ENCODE assay signal across 22 cellular contexts in genomic region chr13:41177616-41178015, GRCh38. TPM values are rescaled to one million over a fixed set of nuclear protein-coding genes. Genes with fewer than 3 reads are reported as not detected.
DNase-seq lines count a peak whose midpoint lies in the region; ATAC-seq, FAIRE-seq and TF ChIP-seq lines count a peak whose summit lies in the region.
"Had no signal": no experiment of that assay in that cellular context is flagged by ENCODE, and none has a peak within 500 bp of the region (broad histone marks: within the 10 kb centered on the region; RNA-seq: fewer than 3 reads in every experiment).

No MANE protein-coding gene starts in this region.

- no peaks in the 10 kb centered on the region for H3K79me2 ChIP-seq in mammary epithelial cell (ENCODE audit: insufficient read depth, low read length)

- WGBS in mammary epithelial cell (ENCODE audit: low coverage, missing lambda C conversion rate): 43% methylated on average over 2 of the region's 2 CpGs
- 40 to 44% (median 41%) methylated on average over 2 of the region's 2 CpGs for WGBS in small intestine, 3 donors

- no TSS peak for BruUV-seq in mammary epithelial cell (replicated peaks; lab: Mats Ljungman, UMichigan)

- no peak overlapping the region for H2AFZ ChIP-seq in mammary epithelial cell (ENCODE audit: low read depth, low read length)

- H3K4me1 ChIP-seq in breast epithelium (no peaks in the 10 kb centered on the region), mammary epithelial cell (ENCODE audit: insufficient read depth, low read length) (peaks cover 8% of the 10 kb centered on the region), small intestine (ENCODE audit: control insufficient read depth in 2 of 2, insufficient read depth in 1 of 2, low read depth in 1 of 2, low read length in 1 of 2) (no peaks in the 10 kb centered on the region)
- H3K4me1 ChIP-seq: sigmoid colon had no signal

- in situ Hi-C loops in mammary epithelial cell (cut with MboI; ENCODE audit: low sequenced_read_pairs in 2 of 2): no loop called here

- TF ChIP-seq CTCF in breast epithelium (IDR thresholded peaks at IDR 0.05): no peak
- TF ChIP-seq CTCF in mammary epithelial cell (conservative IDR thresholded peaks at IDR 0.05 in 1 of 2, IDR thresholded peaks at IDR 0.05 in 1 of 2; ENCODE audit: extremely low read depth in 1 of 2, insufficient read depth in 1 of 2, low read depth in 1 of 2, low read length in 2 of 2): no peak
- no peak for TF ChIP-seq CTCF in fibroblast of villous mesenchyme (IDR thresholded peaks at IDR 0.05; ENCODE audit: insufficient read depth, low read depth, low read length)

- no peak for FAIRE-seq in small intestine (lab: Jason Lieb, UNC)
- FAIRE-seq: H1, HTR-8/SVneo, islet of Langerhans had no signal

- intact Hi-C loops in breast epithelium (cut with DNase I; ENCODE audit: low total_unique reads): no loop called here
- intact Hi-C loops in mammary epithelial cell (cut with micrococcal nuclease): no loop called here

- no peaks in the 10 kb centered on the region for H4K20me1 ChIP-seq in mammary epithelial cell (ENCODE audit: insufficient read depth, low read length)

- H3K9ac ChIP-seq in mammary epithelial cell (ENCODE audit: insufficient read depth, low read length): no peak overlapping the region

- peak overlapping the region; percentile 15 to 52 for H3K27ac ChIP-seq in breast epithelium
- H3K27ac ChIP-seq in mammary epithelial cell (ENCODE audit: insufficient read depth, low read depth, low read length): no peak overlapping the region
- no peak overlapping the region for H3K27ac ChIP-seq in caudate nucleus (ENCODE audit: low read depth, low read length)
- no peak overlapping the region for H3K27ac ChIP-seq in small intestine (ENCODE audit: low read depth in 1 of 2, low read length in 1 of 2)
- H3K27ac ChIP-seq: transverse colon had no signal

- CTCF ChIA-PET in mammary epithelial cell (lab: Charles Lee; ENCODE audit: low non-redundant PET): no interaction called here

- no peak for DNase-seq in breast epithelium (ENCODE audit: low spot score in 2 of 2)
- DNase-seq in mammary epithelial cell: no peak
- DNase-seq in SKM-1 treated with dmso at 0.1 percent for 144 hours (lab: John Stamatoyannopoulos, UW; ENCODE audit: unreplicated experiment): peak; percentile 91
- peak; percentile 21 for DNase-seq in fibroblast of villous mesenchyme (ENCODE audit: low read depth)
- DNase-seq in caudate nucleus (lab: John Stamatoyannopoulos, UW): no peak
- no peak for DNase-seq in small intestine
- no peak for DNase-seq in germinal center (ENCODE audit: low spot score)
- DNase-seq: 8988T; activated CD4-positive, alpha-beta memory T cell treated with anti-CD3 and anti-CD28 coated beads for 36 hours; CD8-positive, alpha-beta memory T cell; effector CD4-positive, alpha-beta T cell; erythroblast; KG1; mucosa of descending colon; NCI-H1092; NCI-H187 treated with DMSO at 0.1 percent for 48 hours; sigmoid colon; transverse colon had no signal

- H3K9me3 ChIP-seq in breast epithelium (peaks cover 0 to 27% of the 10 kb centered on the region in 2 donors), mammary epithelial cell (replicated peaks; ENCODE audit: insufficient read depth, low read length) (peaks cover 6% of the 10 kb centered on the region), small intestine (ENCODE audit: control insufficient read depth, low read depth) (no peaks in the 10 kb centered on the region)

- H3K27me3 ChIP-seq in breast epithelium: no peaks in the 10 kb centered on the region
- H3K27me3 ChIP-seq in mammary epithelial cell (ENCODE audit: insufficient read depth, low read length): no peaks in the 10 kb centered on the region
- no peaks in the 10 kb centered on the region for H3K27me3 ChIP-seq in small intestine (ENCODE audit: control insufficient read depth in 2 of 2, insufficient read depth in 2 of 2, low read length in 2 of 2)
- H3K27me3 ChIP-seq: sigmoid colon, transverse colon had no signal

- TF ChIP-seq POLR2A in breast epithelium (IDR thresholded peaks at IDR 0.05): no peak

- H3K36me3 ChIP-seq in breast epithelium: no peaks in the 10 kb centered on the region
- no peaks in the 10 kb centered on the region for H3K36me3 ChIP-seq in mammary epithelial cell (ENCODE audit: insufficient read depth, low read length)
- no peaks in the 10 kb centered on the region for H3K36me3 ChIP-seq in small intestine (ENCODE audit: control insufficient read depth in 2 of 2, insufficient read depth in 2 of 2, low read length in 2 of 2)
- H3K36me3 ChIP-seq: sigmoid colon, transverse colon had no signal

- H3K4me3 ChIP-seq in breast epithelium (no peak overlapping the region), mammary epithelial cell (replicated peaks in 1 of 3; ENCODE audit: insufficient read depth in 1 of 3, low read depth in 2 of 3, low read length in 3 of 3) (no peak overlapping the region), fibroblast of villous mesenchyme (ENCODE audit: low read depth, low read length) (no peak overlapping the region), small intestine (ENCODE audit: low read depth in 1 of 2, low read length in 2 of 2) (no peak overlapping the region)
- H3K4me3 ChIP-seq: mucosa of descending colon, sigmoid colon, transverse colon had no signal

- dilution Hi-C loops in mammary epithelial cell (cut with HindIII; ENCODE audit: low sequenced_read_pairs): no loop called here

- H3K4me2 ChIP-seq in mammary epithelial cell (ENCODE audit: insufficient read depth, low read depth, low read length): no peak overlapping the region

- no peak for ATAC-seq in HG03039 (IDR thresholded peaks at IDR 0.05; ENCODE audit: unreplicated experiment)
- ATAC-seq: mucosa of descending colon had no signal

RNA-seq across cellular contexts. Expression of gene KBTBD7, which starts 16.8 kb away (rescaled TPM):
- total RNA-seq in breast epithelium (10 to 100 TPM in 1 of 3 donors, 1 to 10 TPM in 2; 5.4 to 15.5 (median 7.9) TPM), mammary epithelial cell (1 to 10 TPM; 4.3 to 7.2 TPM), fibroblast of villous mesenchyme (5.8 and 8.6 TPM in 2 replicates)
- polyA plus RNA-seq in mammary epithelial cell (4.1 TPM), small intestine (1 to 10 TPM; 1.1 to 3.4 (median 2.7) TPM)
- 2.5 TPM for polyA minus RNA-seq in mammary epithelial cell

RNA-seq across cellular contexts. Expression of gene KBTBD6, which starts 45.0 kb away (rescaled TPM):
- total RNA-seq in breast epithelium (1 to 10 TPM; 4.6 to 10.0 (median 8.2) TPM), mammary epithelial cell (10 to 100 TPM in 1 of 2 donors, 1 to 10 TPM in 1; 8.2 to 11.2 TPM), fibroblast of villous mesenchyme (12.6 and 17.7 TPM in 2 replicates)
- polyA plus RNA-seq in mammary epithelial cell (6.9 TPM), small intestine (1 to 10 TPM in 1 of 3 donors, under 1 TPM in 2; 0.81 to 3.4 (median 0.89) TPM)
- 30.0 TPM for polyA minus RNA-seq in mammary epithelial cell

Comparison
In these comparisons a context has a peak if more than half of its experiments do, and no peak if none do; other contexts are left out.
1. H3K27ac ChIP-seq: peak in breast epithelium (2 of 2); none in mammary epithelial cell (single experiment), caudate nucleus (single experiment) and small intestine (0 of 2).
2. DNase-seq: peak in SKM-1 treated with dmso at 0.1 percent for 144 hours (single experiment) and fibroblast of villous mesenchyme (single experiment); none in breast epithelium (0 of 2), mammary epithelial cell (single experiment), caudate nucleus (0 of 61), small intestine (single experiment) and germinal center (single experiment).